1 cellular context compared by ENCODE assay signal in the genomic region with DNA sequence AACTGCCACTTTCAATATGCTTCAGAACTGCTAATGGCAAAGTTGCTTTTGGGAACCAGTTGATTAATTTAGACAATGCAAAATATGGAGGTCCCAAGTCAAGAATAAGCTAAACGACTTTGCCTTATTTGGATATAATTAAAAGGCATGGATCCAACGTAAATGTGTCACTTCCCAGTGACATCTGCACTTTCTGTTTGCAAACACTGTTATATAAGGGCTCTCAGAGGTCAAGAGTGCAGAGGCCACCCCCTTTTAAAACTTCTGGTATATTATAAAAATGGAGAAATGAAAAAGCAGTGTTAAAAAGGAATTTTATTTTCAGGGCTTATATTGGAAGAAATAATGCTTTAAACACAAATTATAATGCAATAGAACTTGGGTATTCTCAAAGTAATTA.
TF ChIP-seq lines count a peak whose summit lies in the region.

No MANE protein-coding gene starts in this region.

TF ChIP-seq in H1, 55 proteins besides CTCF, POLR2A, EP300 and RAD21 (continued from another document):
- TF ChIP-seq USF2 (IDR thresholded peaks at IDR 0.05; ENCODE audit: low read length) (no peak), SP4 (IDR thresholded peaks at IDR 0.05; ENCODE audit: low read length) (no peak), SAP30 (IDR thresholded peaks at IDR 0.05; ENCODE audit: insufficient read depth, insufficient replicate concordance, low read length) (no peak), CTBP2 (IDR thresholded peaks at IDR 0.05; ENCODE audit: borderline replicate concordance, insufficient read depth, insufficient read length, low read length) (no peak), KDM5A (IDR thresholded peaks at IDR 0.05; ENCODE audit: low read length) (no peak), RXRA (IDR thresholded peaks at IDR 0.05; ENCODE audit: insufficient read depth, low read depth, low read length) (no peak), KDM1A (IDR thresholded peaks at IDR 0.05; ENCODE audit: borderline replicate concordance, low read length) (no peak), NANOG (IDR thresholded peaks at IDR 0.05; ENCODE audit: insufficient read depth, low read depth, low read length, poor library complexity, severe bottlenecking) (no peak), SRF (IDR thresholded peaks at IDR 0.05; ENCODE audit: low read depth, low read length) (no peak), KDM4A (IDR thresholded peaks at IDR 0.05; ENCODE audit: low read depth, low read length, severe bottlenecking) (no peak), CEBPB (IDR thresholded peaks at IDR 0.05; ENCODE audit: low read depth, low read length) (no peak)
